Comparison of ENCODE assay signal across 1 cellular context in genomic region chr3:122305818-122306621, GRCh38.
TF ChIP-seq lines count a peak whose summit lies in the region.

No MANE protein-coding gene starts in this region.

TF ChIP-seq in GM12878, 131 proteins besides CTCF, POLR2A, EP300 and RAD21 (continued from another document):
- no peak for TF ChIP-seq REST (IDR thresholded peaks at IDR 0.05; ENCODE audit: low read depth, low read length)
- peak; percentile 37; the same call in 1 of the 2 replicates for TF ChIP-seq SMC3 (IDR thresholded peaks at IDR 0.05; ENCODE audit: borderline replicate concordance, low read length)
- TF ChIP-seq ZNF274 (IDR thresholded peaks at IDR 0.05; ENCODE audit: insufficient read depth, insufficient read length) = no peak
- no peak for TF ChIP-seq BMI1 (IDR thresholded peaks at IDR 0.05; ENCODE audit: borderline replicate concordance)
